8 cellular contexts compared by ENCODE assay signal in genomic region chr10:73848821-73849489, GRCh38. TPM values are rescaled to one million over a fixed set of nuclear protein-coding genes. Genes with fewer than 3 reads are reported as not detected.
A peak's percentile ranks its signal among the peaks of the same experiment; 100 is the strongest.
DNase-seq lines count a peak whose midpoint lies in the region; ATAC-seq and TF ChIP-seq lines count a peak whose summit lies in the region.

No MANE protein-coding gene starts in this region.

- peaks cover 16% of the 10 kb centered on the region; the same call in 1 of the 2 replicates for H3K36me3 Mint-ChIP-seq in HFFc6 (ENCODE audit: low read depth)

- H3K27ac Mint-ChIP-seq in HFFc6 = peak overlapping the region; percentile 47

- H3K27me3 ChIP-seq in right cardiac atrium (ENCODE audit: control insufficient read depth, insufficient read depth) = no peaks in the 10 kb centered on the region

- WGBS in right cardiac atrium = 33% methylated on average over 17 of the region's 17 CpGs

- TF ChIP-seq CTCF in GM12874 (IDR thresholded peaks at IDR 0.05; ENCODE audit: insufficient read depth, low read depth, low read length) (peak; percentile 98), HFFc6 (IDR thresholded peaks at IDR 0.05) (peak; percentile 100), retinal pigment epithelial cell (conservative IDR thresholded peaks at IDR 0.05; ENCODE audit: low read depth, low read length) (peak; percentile 99)

- H3K27ac ChIP-seq in right cardiac atrium (ENCODE audit: low read length) = peak overlapping the region; percentile 2

- no peak overlapping the region for H3K4me3 Mint-ChIP-seq in HFFc6

- peaks cover 5% of the 10 kb centered on the region; the same call in 1 of the 2 replicates for H3K27me3 Mint-ChIP-seq in HFFc6 (ENCODE audit: insufficient read depth)

- intact Hi-C loops in right cardiac atrium (cut with DNase I) = loop anchor here in 1 of 4 donors (2.0 kb wide), 1 partner anchor 30 kb away; no protein-coding TSS in a partner anchor

- DNase-seq in HFFc6 (peak; percentile 69), NAMALWA (ENCODE audit: low spot score) (peak; percentile 80), T-helper 2 cell (peak; percentile 80 to 96 (median 87)), amniotic stem cell (lab: John Stamatoyannopoulos, UW) (peak; percentile 54), right cardiac atrium (peak; percentile 84 to 94 (median 92)), retinal pigment epithelial cell (ENCODE audit: low read depth) (no peak), GOT3 (lab: John Stamatoyannopoulos, UW) (no peak)

- peaks cover 29% of the 10 kb centered on the region for H3K4me1 Mint-ChIP-seq in HFFc6 (ENCODE audit: low read depth)

- H3K4me3 ChIP-seq in right cardiac atrium (ENCODE audit: low read length) = no peak overlapping the region
- H3K4me3 ChIP-seq in retinal pigment epithelial cell (ENCODE audit: low read length) = no peak overlapping the region

- no peaks in the 10 kb centered on the region for H3K4me1 ChIP-seq in right cardiac atrium (ENCODE audit: control insufficient read depth, insufficient read depth, low read length)

- peak; percentile 77 to 93 for ATAC-seq in right cardiac atrium

- H3K9me3 ChIP-seq in right cardiac atrium (ENCODE audit: control insufficient read depth, low read length) = no peaks in the 10 kb centered on the region

- no peaks in the 10 kb centered on the region for H3K9me3 Mint-ChIP-seq in HFFc6

RNA-seq across cellular contexts. Expression of gene CAMK2G, which starts 25.4 kb away (rescaled TPM):
- total RNA-seq in HFFc6 (2021; fragmentation: NEBNext Ultra II Directional; extraction: Animal tissue kit (Norgen Biotek cat#: 25700)) = 10 to 100 TPM; 24.6 to 33.1 (median 28.1) TPM
- total RNA-seq in right cardiac atrium = 10 to 100 TPM; 10.0 to 18.2 (median 13.7) TPM
- 7.3 TPM for polyA plus RNA-seq in right cardiac atrium

RNA-seq across cellular contexts. Expression of gene NDST2, which starts 37.6 kb away (rescaled TPM):
- total RNA-seq in HFFc6 (2021; fragmentation: NEBNext Ultra II Directional; extraction: Animal tissue kit (Norgen Biotek cat#: 25700)) = 10 to 100 TPM; 18.9 to 21.5 (median 20.3) TPM
- total RNA-seq in right cardiac atrium = 10 to 100 TPM; 13.8 to 17.5 (median 15.5) TPM
- polyA plus RNA-seq in right cardiac atrium = 9.6 TPM

Comparison
In these comparisons a context has a peak if more than half of its experiments do, and no peak if none do; other contexts are left out.
1. DNase-seq: peak in HFFc6 (single experiment), NAMALWA (single experiment), T-helper 2 cell (5 of 5), amniotic stem cell (single experiment) and right cardiac atrium (3 of 3); none in retinal pigment epithelial cell (single experiment) and GOT3 (single experiment).
2. Peak in every context shown above with its lines, with median percentiles within 50 percentile points of each other: CTCF ChIP-seq.